Comparison of ENCODE assay signal across 8 cellular contexts in the genomic region with DNA sequence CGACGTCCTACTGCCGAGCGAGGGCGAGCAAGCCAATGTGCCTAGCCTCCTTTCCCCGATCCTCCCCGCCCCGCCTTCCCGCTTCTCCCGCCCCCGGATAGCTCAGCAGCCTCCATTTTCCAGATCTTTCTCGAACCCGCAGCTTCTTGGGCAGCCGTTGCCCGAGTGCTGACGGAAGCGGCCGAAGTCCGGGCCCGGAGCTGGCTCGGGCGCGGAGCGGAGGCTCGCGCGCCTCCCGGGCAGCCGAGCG.
DNase-seq lines count a peak whose midpoint lies in the region; ATAC-seq lines count a peak whose summit lies in the region.

No MANE protein-coding gene starts in this region.

- DNase-seq in NCI-H345 (lab: John Stamatoyannopoulos, UW) (peak; percentile 78), NCI-H345 treated with DMSO at 0.1 percent for 48 hours (lab: John Stamatoyannopoulos, UW; ENCODE audit: unreplicated experiment) (no peak), HUDEP-2 (lab: John Stamatoyannopoulos, UW; ENCODE audit: unreplicated experiment in 76 of 76) (peak in 71 of 76 experiments; percentile 34 to 93 (median 83)), SKM-1 treated with dmso at 0.1 percent for 144 hours (lab: John Stamatoyannopoulos, UW; ENCODE audit: unreplicated experiment) (peak; percentile 82), medulla oblongata (ENCODE audit: extremely low spot score) (peak; percentile 89)
- no peak for DNase-seq in effector memory CD4-positive, alpha-beta T cell
- DNase-seq in stimulated activated naive CD4-positive, alpha-beta T cell treated with Interleukin-2 at 50 U/mL for 16 hours (lab: John Stamatoyannopoulos, UW) = peak; percentile 24

- no peaks in the 10 kb centered on the region for H3K36me3 ChIP-seq in effector memory CD4-positive, alpha-beta T cell (ENCODE audit: control insufficient read depth, insufficient read depth, low read length)

- peak overlapping the region; percentile 60 for H3K4me3 ChIP-seq in effector memory CD4-positive, alpha-beta T cell (ENCODE audit: insufficient read depth, low read depth, low read length, poor library complexity, severe bottlenecking)

- no peak overlapping the region for H3K27ac ChIP-seq in effector memory CD4-positive, alpha-beta T cell (ENCODE audit: insufficient read depth, low read length, poor library complexity, severe bottlenecking)

- peak; percentile 82 for ATAC-seq in GM21515 (IDR thresholded peaks at IDR 0.05; ENCODE audit: unreplicated experiment)

- H3K4me1 ChIP-seq in effector memory CD4-positive, alpha-beta T cell (ENCODE audit: control insufficient read depth, insufficient read depth, low read length, poor library complexity, severe bottlenecking) = peaks cover 14% of the 10 kb centered on the region

- no peaks in the 10 kb centered on the region for H3K9me3 ChIP-seq in effector memory CD4-positive, alpha-beta T cell (ENCODE audit: control insufficient read depth, low read length)

- H3K27me3 ChIP-seq in effector memory CD4-positive, alpha-beta T cell (replicated peaks; ENCODE audit: control insufficient read depth, insufficient read depth, low read length, poor library complexity, severe bottlenecking) = peaks cover 12% of the 10 kb centered on the region

Comparison
In these comparisons a context has a peak if more than half of its experiments do, and no peak if none do; other contexts are left out.
1. DNase-seq: peak in NCI-H345 (single experiment), HUDEP-2 (71 of 76), SKM-1 treated with dmso at 0.1 percent for 144 hours (single experiment), medulla oblongata (single experiment) and stimulated activated naive CD4-positive, alpha-beta T cell treated with Interleukin-2 at 50 U/mL for 16 hours (single experiment); none in NCI-H345 treated with DMSO at 0.1 percent for 48 hours (single experiment) and effector memory CD4-positive, alpha-beta T cell (0 of 3).